In the genomic region with DNA sequence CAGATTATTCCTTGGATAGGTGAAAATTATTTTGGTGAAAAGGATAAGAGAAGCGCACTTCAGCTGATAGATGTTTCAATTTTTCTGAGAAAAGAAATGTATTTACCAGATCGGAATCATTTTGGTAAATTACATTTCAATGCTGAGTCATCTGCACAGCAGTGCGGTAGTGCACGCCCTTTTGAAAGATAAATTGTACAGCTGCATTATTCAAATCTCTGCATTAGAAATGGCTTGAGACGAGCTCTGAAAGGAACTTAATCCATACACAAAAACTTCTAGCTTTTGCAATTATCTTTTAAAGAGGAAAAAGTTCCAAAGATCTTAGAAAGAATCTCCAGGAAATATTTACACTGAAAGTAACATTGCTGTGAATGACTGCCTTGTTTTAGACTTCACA, we compare ENCODE assay signal across 2 cellular contexts.
TF ChIP-seq lines count a peak whose summit lies in the region.

No MANE protein-coding gene starts in this region.

TF ChIP-seq in A549, 52 proteins besides CTCF, POLR2A, EP300 and RAD21:
- no peak for TF ChIP-seq ATOH8 (CRISPR knock-in tag; IDR thresholded peaks at IDR 0.05; ENCODE audit: low read depth)
- no peak for TF ChIP-seq JUNB (IDR thresholded peaks at IDR 0.05)

TF ChIP-seq in IMR-90, 13 proteins besides CTCF, POLR2A, EP300 and RAD21:
- TF ChIP-seq NFE2L2 (IDR thresholded peaks at IDR 0.05; ENCODE audit: low read depth, low read length) = peak; percentile 37; the same call in 1 of the 2 replicates
- TF ChIP-seq RFX5 (IDR thresholded peaks at IDR 0.05; ENCODE audit: low read depth, low read length) = no peak
- TF ChIP-seq CEBPB (IDR thresholded peaks at IDR 0.05; ENCODE audit: low read depth, low read length) = no peak
- TF ChIP-seq SMC3 (IDR thresholded peaks at IDR 0.05; ENCODE audit: low read depth, low read length) = no peak
